ENCODE assay signal across 22 cellular contexts in the genomic region with DNA sequence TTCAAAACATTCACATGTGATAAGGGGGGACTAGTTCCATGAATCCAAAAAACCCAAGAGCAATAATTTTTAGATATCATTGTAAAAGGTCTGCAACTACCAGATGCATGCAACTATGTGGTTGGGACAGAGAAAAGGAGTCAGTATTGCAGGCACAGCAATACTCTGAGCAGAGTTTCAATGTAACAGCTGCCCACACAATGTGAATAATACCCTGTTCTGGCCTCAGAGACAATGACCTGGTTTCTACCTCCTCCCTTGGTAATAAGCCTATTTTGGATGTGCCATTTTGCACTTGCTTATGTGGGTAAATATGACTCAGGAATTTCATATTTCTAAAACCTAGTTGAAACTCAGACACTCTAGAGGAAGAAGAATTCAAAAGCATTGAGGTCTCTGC.
DNase-seq lines count a peak whose midpoint lies in the region; ATAC-seq lines count a peak whose summit lies in the region.
"Had no signal": no experiment of that assay in that cellular context is flagged by ENCODE, and none has a peak within 500 bp of the region (broad histone marks: within the 10 kb centered on the region; RNA-seq: fewer than 3 reads in every experiment).

No MANE protein-coding gene starts in this region.

- no peaks in the 10 kb centered on the region for H3K27me3 Mint-ChIP-seq in activated naive CD4-positive, alpha-beta T cell treated with anti-CD3 and anti-CD28 coated beads, Interleukin-2, amount 10 ng/mL, durations not matched to agents 7 days and 5 days
- H3K27me3 Mint-ChIP-seq in activated T-helper 17 cell treated with anti-CD3 and anti-CD28 coated beads, Interleukin-2, amount 50 U/mL, for 72 hours, result peaks cover 8% of the 10 kb centered on the region
- no peaks in the 10 kb centered on the region for H3K27me3 Mint-ChIP-seq in stimulated activated naive CD8-positive, alpha-beta T cell treated with anti-CD3 and anti-CD28 coated beads, Interleukin-15, amount 100 ng/mL, for 72 hours
- H3K27me3 Mint-ChIP-seq in naive thymus-derived CD8-positive, alpha-beta T cell, result peaks cover 0 to 3% (median 0%) of the 10 kb centered on the region in 5 donors
- H3K27me3 Mint-ChIP-seq: activated naive CD4-positive, alpha-beta T cell treated with anti-CD3 and anti-CD28 coated beads, Interleukin-2, amount 50 U/mL, for 24 hours had no signal

- no peak overlapping the region for H3K27ac Mint-ChIP-seq in activated naive CD4-positive, alpha-beta T cell treated with anti-CD3 and anti-CD28 coated beads, Interleukin-2, amount 10 ng/mL, durations not matched to agents 7 days and 5 days
- H3K27ac Mint-ChIP-seq in activated T-helper 17 cell treated with anti-CD3 and anti-CD28 coated beads, Interleukin-2, amount 50 U/mL, for 72 hours, result peak overlapping the region; percentile 26
- H3K27ac Mint-ChIP-seq in stimulated activated naive CD8-positive, alpha-beta T cell treated with anti-CD3 and anti-CD28 coated beads, Interleukin-15, amount 100 ng/mL, for 72 hours, result no peak overlapping the region
- no peak overlapping the region for H3K27ac Mint-ChIP-seq in naive thymus-derived CD8-positive, alpha-beta T cell
- H3K27ac Mint-ChIP-seq: activated naive CD4-positive, alpha-beta T cell treated with anti-CD3 and anti-CD28 coated beads, Interleukin-2, amount 50 U/mL, for 24 hours; CD14-positive monocyte; H9 had no signal

- H3K36me3 Mint-ChIP-seq in activated naive CD4-positive, alpha-beta T cell treated with anti-CD3 and anti-CD28 coated beads, Interleukin-2, amount 10 ng/mL, durations not matched to agents 7 days and 5 days, result no peaks in the 10 kb centered on the region
- no peaks in the 10 kb centered on the region for H3K36me3 Mint-ChIP-seq in activated T-helper 17 cell treated with anti-CD3 and anti-CD28 coated beads, Interleukin-2, amount 50 U/mL, for 72 hours (ENCODE audit: low read depth)
- H3K36me3 Mint-ChIP-seq in naive thymus-derived CD8-positive, alpha-beta T cell, result no peaks in the 10 kb centered on the region
- H3K36me3 Mint-ChIP-seq: activated naive CD4-positive, alpha-beta T cell treated with anti-CD3 and anti-CD28 coated beads, Interleukin-2, amount 50 U/mL, for 24 hours; CD14-positive monocyte had no signal

- DNase-seq in activated naive CD4-positive, alpha-beta T cell treated with Interleukin-2 at 50 U/mL for 16 hours, result peak; percentile 3
- DNase-seq in activated naive CD4-positive, alpha-beta T cell treated with anti-CD3 and anti-CD28 coated beads, Interleukin-2, amount 10 ng/mL, durations not matched to agents 7 days and 5 days, result no peak
- DNase-seq in stimulated activated naive CD8-positive, alpha-beta T cell treated with anti-CD3 and anti-CD28 coated beads, Interleukin-15, amount 100 ng/mL, for 72 hours, result no peak
- DNase-seq in naive thymus-derived CD8-positive, alpha-beta T cell, result no peak
- DNase-seq in T-helper 9 cell, result no peak
- DNase-seq: activated CD4-positive, alpha-beta T cell treated with anti-CD3 and anti-CD28 coated beads, Interleukin-2, amount 50 U/mL, for 1 hour; effector CD8-positive, alpha-beta T cell; foreskin melanocyte; H9; hippocampal formation; NCI-H1092 treated with DMSO at 0.1 percent for 48 hours; NCI-H2081 treated with DMSO at 0.1 percent for 48 hours; NCI-H446; PC-9; posterior cingulate gyrus; right lobe of liver; SHP77; SW 1271 had no signal

- POLR2A ChIA-PET in naive thymus-derived CD8-positive, alpha-beta T cell (lab: Charles Lee), result no interaction called here

- no peaks in the 10 kb centered on the region for H3K4me1 Mint-ChIP-seq in activated naive CD4-positive, alpha-beta T cell treated with anti-CD3 and anti-CD28 coated beads, Interleukin-2, amount 10 ng/mL, durations not matched to agents 7 days and 5 days
- peaks cover 4% of the 10 kb centered on the region for H3K4me1 Mint-ChIP-seq in activated T-helper 17 cell treated with anti-CD3 and anti-CD28 coated beads, Interleukin-2, amount 50 U/mL, for 72 hours
- peaks cover 11% of the 10 kb centered on the region for H3K4me1 Mint-ChIP-seq in stimulated activated naive CD8-positive, alpha-beta T cell treated with anti-CD3 and anti-CD28 coated beads, Interleukin-15, amount 100 ng/mL, for 72 hours
- no peaks in the 10 kb centered on the region for H3K4me1 Mint-ChIP-seq in naive thymus-derived CD8-positive, alpha-beta T cell
- H3K4me1 Mint-ChIP-seq: CD14-positive monocyte had no signal

- no peak overlapping the region for H3K4me3 Mint-ChIP-seq in activated naive CD4-positive, alpha-beta T cell treated with anti-CD3 and anti-CD28 coated beads, Interleukin-2, amount 10 ng/mL, durations not matched to agents 7 days and 5 days
- H3K4me3 Mint-ChIP-seq in activated T-helper 17 cell treated with anti-CD3 and anti-CD28 coated beads, Interleukin-2, amount 50 U/mL, for 72 hours, result peak overlapping the region; percentile 27
- no peak overlapping the region for H3K4me3 Mint-ChIP-seq in stimulated activated naive CD8-positive, alpha-beta T cell treated with anti-CD3 and anti-CD28 coated beads, Interleukin-15, amount 100 ng/mL, for 72 hours
- H3K4me3 Mint-ChIP-seq in naive thymus-derived CD8-positive, alpha-beta T cell, result no peak overlapping the region
- H3K4me3 Mint-ChIP-seq: activated naive CD4-positive, alpha-beta T cell treated with anti-CD3 and anti-CD28 coated beads, Interleukin-2, amount 50 U/mL, for 24 hours; CD14-positive monocyte; H9 had no signal

- no peaks in the 10 kb centered on the region for H3K9me3 Mint-ChIP-seq in activated naive CD4-positive, alpha-beta T cell treated with anti-CD3 and anti-CD28 coated beads, Interleukin-2, amount 10 ng/mL, durations not matched to agents 7 days and 5 days
- no peaks in the 10 kb centered on the region for H3K9me3 Mint-ChIP-seq in activated T-helper 17 cell treated with anti-CD3 and anti-CD28 coated beads, Interleukin-2, amount 50 U/mL, for 72 hours
- no peaks in the 10 kb centered on the region for H3K9me3 Mint-ChIP-seq in stimulated activated naive CD8-positive, alpha-beta T cell treated with anti-CD3 and anti-CD28 coated beads, Interleukin-15, amount 100 ng/mL, for 72 hours
- no peaks in the 10 kb centered on the region for H3K9me3 Mint-ChIP-seq in naive thymus-derived CD8-positive, alpha-beta T cell
- H3K9me3 Mint-ChIP-seq: activated naive CD4-positive, alpha-beta T cell treated with anti-CD3 and anti-CD28 coated beads, Interleukin-2, amount 50 U/mL, for 24 hours; H9 had no signal

- CTCF ChIA-PET in activated naive CD4-positive, alpha-beta T cell treated with anti-CD3 and anti-CD28 coated beads, Interleukin-2, amount 10 ng/mL, durations not matched to agents 7 days and 5 days (lab: Charles Lee), result interaction anchor here (1.3 kb wide), 1 partner anchor 21 kb away, joined by 3 read pairs; no protein-coding TSS in a partner anchor

- peak; percentile 75 for ATAC-seq in HG02852 (IDR thresholded peaks at IDR 0.05; ENCODE audit: unreplicated experiment)
- ATAC-seq in activated T-helper 17 cell treated with anti-CD3 and anti-CD28 coated beads, Interleukin-2, amount 50 U/mL, for 72 hours (replicated peaks), result peak; percentile 98
- ATAC-seq in stimulated activated naive CD8-positive, alpha-beta T cell treated with anti-CD3 and anti-CD28 coated beads, Interleukin-15, amount 100 ng/mL, for 72 hours, result peak; percentile 87
- no peak for ATAC-seq in naive thymus-derived CD8-positive, alpha-beta T cell

Comparison
In these comparisons a context has a peak if more than half of its experiments do, and no peak if none do; other contexts are left out.
1. ATAC-seq: peak in HG02852 (single experiment), activated T-helper 17 cell treated with anti-CD3 and anti-CD28 coated beads, Interleukin-2, amount 50 U/mL, for 72 hours (single experiment) and stimulated activated naive CD8-positive, alpha-beta T cell treated with anti-CD3 and anti-CD28 coated beads, Interleukin-15, amount 100 ng/mL, for 72 hours (single experiment); none in naive thymus-derived CD8-positive, alpha-beta T cell (0 of 2).